In genomic region chr5:111385970-111386831, GRCh38 we compare ENCODE assay signal across 14 cellular contexts.
DNase-seq lines count a peak whose midpoint lies in the region; TF ChIP-seq lines count a peak whose summit lies in the region.
"Had no signal": no experiment of that assay in that cellular context is flagged by ENCODE, and none has a peak within 500 bp of the region (broad histone marks: within the 10 kb centered on the region; RNA-seq: fewer than 3 reads in every experiment).

No MANE protein-coding gene starts in this region.

- peak; percentile 16 to 60 for DNase-seq in NCI-H187 (lab: John Stamatoyannopoulos, UW)
- DNase-seq in SK-N-DZ (ENCODE audit: low spot score) = peak; percentile 99
- DNase-seq in nephron progenitor cell = no peak
- no peak for DNase-seq in CD4-positive, alpha-beta memory T cell
- DNase-seq in activated CD4-positive, alpha-beta T cell treated with anti-CD3 and anti-CD28 coated beads, Interleukin-2, amount 50 U/mL, for 1 hour = no peak
- no peak for DNase-seq in HPDE6-E6E7 (ENCODE audit: extremely low spot score)
- DNase-seq: activated CD4-positive, alpha-beta T cell treated with anti-CD3 and anti-CD28 coated beads, Interleukin-2, amount 10 ng/mL, durations not matched to agents 24 days and 14 days; activated effector memory CD4-positive, alpha-beta T cell treated with anti-CD3 and anti-CD28 coated beads, Interleukin-2, amount 50 U/mL, for 16 hours; brain microvascular endothelial cell; NCI-H510A treated with DMSO at 0.1 percent for 48 hours; occipital lobe; stimulated activated CD4-positive, alpha-beta T cell treated with anti-CD3 and anti-CD28 coated beads, Interleukin-12 subunit alpha, Interleukin-12 subunit beta, amount 100 ng/mL, for 4 hours; trophoblast cell had no signal

- peaks cover 27% of the 10 kb centered on the region for H3K4me1 ChIP-seq in HEK293 (ENCODE audit: control insufficient read depth, insufficient read depth, low read length)
- no peaks in the 10 kb centered on the region for H3K4me1 ChIP-seq in CD4-positive, alpha-beta memory T cell (ENCODE audit: insufficient read depth, low read length)

- H3K4me1 Mint-ChIP-seq in nephron progenitor cell = no peaks in the 10 kb centered on the region
- peaks cover 8 to 25% (median 19%) of the 10 kb centered on the region in 4 donors for H3K4me1 Mint-ChIP-seq in CD4-positive, alpha-beta memory T cell

- H3K36me3 ChIP-seq in HEK293 (ENCODE audit: control insufficient read depth in 2 of 2, insufficient read depth in 1 of 2, low read length in 2 of 2) = no peaks in the 10 kb centered on the region
- peaks cover 7% of the 10 kb centered on the region for H3K36me3 ChIP-seq in CD4-positive, alpha-beta memory T cell (ENCODE audit: insufficient read depth, low read length)
- H3K36me3 ChIP-seq: brain microvascular endothelial cell had no signal

- TF ChIP-seq CTCF in HEK293 (tag by site-specific recombination; IDR thresholded peaks at IDR 0.05) (no peak), nephron progenitor cell (IDR thresholded peaks at IDR 0.05) (no peak)

- H3K27me3 Mint-ChIP-seq in nephron progenitor cell (ENCODE audit: low read depth, poor library complexity) = peaks cover 1% of the 10 kb centered on the region
- H3K27me3 Mint-ChIP-seq in CD4-positive, alpha-beta memory T cell = no peaks in the 10 kb centered on the region
- H3K27me3 Mint-ChIP-seq: activated CD4-positive, alpha-beta T cell treated with anti-CD3 and anti-CD28 coated beads, Interleukin-2, amount 10 ng/mL, durations not matched to agents 24 days and 14 days had no signal

- H3K27ac ChIP-seq in HEK293 (ENCODE audit: extremely low read depth, low read depth, low read length) = peak overlapping the region; percentile 76
- H3K27ac ChIP-seq in CD4-positive, alpha-beta memory T cell (ENCODE audit: low read depth, low read length) = no peak overlapping the region
- H3K27ac ChIP-seq: brain microvascular endothelial cell had no signal

- no peaks in the 10 kb centered on the region for H3K36me3 Mint-ChIP-seq in nephron progenitor cell (ENCODE audit: low read depth)
- peaks cover 50 to 53% of the 10 kb centered on the region in 2 donors for H3K36me3 Mint-ChIP-seq in CD4-positive, alpha-beta memory T cell

- no peak overlapping the region for H3K4me3 Mint-ChIP-seq in nephron progenitor cell
- H3K4me3 Mint-ChIP-seq in CD4-positive, alpha-beta memory T cell = no peak overlapping the region
- H3K4me3 Mint-ChIP-seq: activated CD4-positive, alpha-beta T cell treated with anti-CD3 and anti-CD28 coated beads, Interleukin-2, amount 10 ng/mL, durations not matched to agents 24 days and 14 days had no signal

- CTCF ChIA-PET in HEK293 (lab: Yijun Ruan, JAX) = interaction anchor here (0.7 kb wide), 1 partner anchor 64 kb away, joined by 4 read pairs; no protein-coding TSS in a partner anchor
- CTCF ChIA-PET in CD4-positive, alpha-beta memory T cell (lab: Charles Lee; ENCODE audit: partially characterized antibody) = no interaction called here

- H3K27me3 ChIP-seq in CD4-positive, alpha-beta memory T cell (ENCODE audit: insufficient read depth, low read length) = no peaks in the 10 kb centered on the region
- H3K27me3 ChIP-seq: brain microvascular endothelial cell had no signal

- POLR2A ChIA-PET in HEK293 (lab: Yijun Ruan, JAX) = no interaction called here
- POLR2A ChIA-PET in CD4-positive, alpha-beta memory T cell (lab: Charles Lee; ENCODE audit: partially characterized antibody) = interaction anchor here (1.3 kb wide), 1 partner anchor 71 kb away, joined by 3 read pairs; no protein-coding TSS in a partner anchor

- H3K9me3 Mint-ChIP-seq in nephron progenitor cell = no peaks in the 10 kb centered on the region
- H3K9me3 Mint-ChIP-seq in CD4-positive, alpha-beta memory T cell = peaks cover 0 to 5% (median 0%) of the 10 kb centered on the region in 8 donors

- H3K9me3 ChIP-seq in HEK293 (ENCODE audit: control insufficient read depth, insufficient read depth, low read depth, low read length) = no peaks in the 10 kb centered on the region
- no peaks in the 10 kb centered on the region for H3K9me3 ChIP-seq in CD4-positive, alpha-beta memory T cell (ENCODE audit: control insufficient read depth in 1 of 2, low read length in 2 of 2)

- no peak overlapping the region for H3K4me3 ChIP-seq in HEK293 (ENCODE audit: low read depth, low read length)
- H3K4me3 ChIP-seq in CD4-positive, alpha-beta memory T cell (ENCODE audit: low read length in 2 of 2) = no peak overlapping the region

- intact Hi-C loops in CD4-positive, alpha-beta memory T cell (cut with micrococcal nuclease) = no loop called here

- H3K27ac Mint-ChIP-seq in nephron progenitor cell = peak overlapping the region; percentile 47
- H3K27ac Mint-ChIP-seq in CD4-positive, alpha-beta memory T cell = peak overlapping the region in 2 of 7 donors; percentile 2 to 20
- H3K27ac Mint-ChIP-seq: activated CD4-positive, alpha-beta T cell treated with anti-CD3 and anti-CD28 coated beads, Interleukin-2, amount 10 ng/mL, durations not matched to agents 24 days and 14 days had no signal

TF ChIP-seq in HEK293, 187 proteins besides CTCF, POLR2A, EP300 and RAD21 (continues in another document):
- TF ChIP-seq ZNF623 (tag by site-specific recombination; IDR thresholded peaks at IDR 0.05) = no peak
- 0 out of 2 replicates have a peak, but pooled peaks have one; percentile 17 for TF ChIP-seq ZNF24 (tag by site-specific recombination; IDR thresholded peaks at IDR 0.05)
- TF ChIP-seq ZNF677 (tag by site-specific recombination; IDR thresholded peaks at IDR 0.05) = no peak
- no peak for TF ChIP-seq HOXA7 (CRISPR knock-in tag; IDR thresholded peaks at IDR 0.05; ENCODE audit: borderline replicate concordance)
- no peak for TF ChIP-seq ZNF18 (tag by site-specific recombination; IDR thresholded peaks at IDR 0.05)
- no peak for TF ChIP-seq ZNF23 (tag by site-specific recombination; IDR thresholded peaks at IDR 0.05; ENCODE audit: borderline replicate concordance)
- no peak for TF ChIP-seq ZBTB48 (tag by site-specific recombination; IDR thresholded peaks at IDR 0.05)
- TF ChIP-seq ZNF341 (tag by site-specific recombination; IDR thresholded peaks at IDR 0.05; ENCODE audit: low read depth) = no peak
- no peak for TF ChIP-seq SETDB1 (IDR thresholded peaks at IDR 0.05; ENCODE audit: insufficient read length, low read length)
- TF ChIP-seq ZNF777 (tag by site-specific recombination; IDR thresholded peaks at IDR 0.05; ENCODE audit: borderline replicate concordance) = no peak
- peak; percentile 80 for TF ChIP-seq TRIM28 (IDR thresholded peaks at IDR 0.05; ENCODE audit: borderline replicate concordance, low read length)
- no peak for TF ChIP-seq KLF16 (tag by site-specific recombination; IDR thresholded peaks at IDR 0.05)
- 0 out of 2 replicates have a peak, but pooled peaks have one; percentile 25 for TF ChIP-seq KLF10 (tag by site-specific recombination; IDR thresholded peaks at IDR 0.05)
- TF ChIP-seq ZNF488 (tag by site-specific recombination; IDR thresholded peaks at IDR 0.05) = no peak
- TF ChIP-seq RBAK (tag by site-specific recombination; IDR thresholded peaks at IDR 0.05) = no peak
- TF ChIP-seq EGR2 (tag by site-specific recombination; IDR thresholded peaks at IDR 0.05; ENCODE audit: low read depth) = no peak
- no peak for TF ChIP-seq ZNF791 (tag by site-specific recombination; IDR thresholded peaks at IDR 0.05)
- peak; percentile 59 for TF ChIP-seq ZBTB17 (tag by site-specific recombination; IDR thresholded peaks at IDR 0.05)
- TF ChIP-seq FEZF1 (tag by site-specific recombination; IDR thresholded peaks at IDR 0.05) = peak; percentile 82
- no peak for TF ChIP-seq ZNF174 (tag by site-specific recombination; IDR thresholded peaks at IDR 0.05)
- TF ChIP-seq ZSCAN30 (tag by site-specific recombination; IDR thresholded peaks at IDR 0.05) = peak; percentile 56; the same call in 1 of the 2 replicates
- TF ChIP-seq ZBTB7A (tag by site-specific recombination; IDR thresholded peaks at IDR 0.05; ENCODE audit: low read depth) = no peak
- TF ChIP-seq ZNF658 (tag by site-specific recombination; IDR thresholded peaks at IDR 0.05) = no peak
- TF ChIP-seq ZNF585B (tag by site-specific recombination; IDR thresholded peaks at IDR 0.05) = no peak

Comparison
In these comparisons a context has a peak if more than half of its experiments do, and no peak if none do; other contexts are left out.
1. DNase-seq: peak in NCI-H187 (2 of 2) and SK-N-DZ (single experiment); none in nephron progenitor cell (single experiment), CD4-positive, alpha-beta memory T cell (0 of 5), activated CD4-positive, alpha-beta T cell treated with anti-CD3 and anti-CD28 coated beads, Interleukin-2, amount 50 U/mL, for 1 hour (single experiment) and HPDE6-E6E7 (single experiment).